8 cellular contexts compared by ENCODE assay signal in genomic region chr19:3665681-3666544, GRCh38. TPM values are rescaled to one million over a fixed set of nuclear protein-coding genes. Genes with fewer than 3 reads are reported as not detected.
DNase-seq lines count a peak whose midpoint lies in the region; ATAC-seq lines count a peak whose summit lies in the region.

No MANE protein-coding gene starts in this region.

- no peak for ATAC-seq in GM21390 (IDR thresholded peaks at IDR 0.05; ENCODE audit: unreplicated experiment)

- in situ Hi-C loops in Caki2 (cut with HindIII; ENCODE audit: low pct_unique_long_range_greater_than_20kb, low sequenced_read_pairs) = no loop called here

- peak; percentile 26 for DNase-seq in Caki2 (ENCODE audit: low read depth)
- DNase-seq in HuH-7 (ENCODE audit: low spot score) = peak; percentile 92
- DNase-seq in activated CD4-positive, alpha-beta T cell treated with anti-CD3 and anti-CD28 coated beads for 4 hours = peak; percentile 68 to 78
- DNase-seq in cerebellar cortex (ENCODE audit: low spot score) = peak; percentile 55
- DNase-seq in lung microvascular endothelial cell (ENCODE audit: low read depth in 2 of 2) = peak; percentile 42 to 64
- peak; percentile 74 for DNase-seq in stimulated activated CD8-positive, alpha-beta memory T cell treated with anti-CD3 and anti-CD28 coated beads, Interleukin-15, amount 100 ng/mL, for 24 hours (ENCODE audit: low read depth)
- DNase-seq in NCI-H1048 (lab: John Stamatoyannopoulos, UW) = no peak

RNA-seq across cellular contexts. Expression of gene PIP5K1C, which starts 34.4 kb away (rescaled TPM):
- total RNA-seq in Caki2 (2014; rRNA removed; shearing (Covaris generic); ENCODE audit: low replicate concordance) = 2.3 and 6.4 TPM in 2 replicates
- total RNA-seq in lung microvascular endothelial cell = 19.0 and 28.0 TPM in 2 replicates

RNA-seq across cellular contexts. Expression of gene CACTIN, which starts 39.3 kb away (rescaled TPM):
- total RNA-seq in Caki2 (2014; rRNA removed; shearing (Covaris generic); ENCODE audit: low replicate concordance) = 19.8 and 29.5 TPM in 2 replicates
- 15.3 and 21.6 TPM in 2 replicates for total RNA-seq in lung microvascular endothelial cell

RNA-seq across cellular contexts. Expression of gene TJP3, which starts 42.3 kb away (rescaled TPM):
- total RNA-seq in Caki2 (2014; rRNA removed; shearing (Covaris generic); ENCODE audit: low replicate concordance) = 2.7 and 5.0 TPM in 2 replicates
- not detected in 2 replicates for total RNA-seq in lung microvascular endothelial cell

RNA-seq across cellular contexts. Expression of gene TBXA2R, which starts 59.2 kb away (rescaled TPM):
- 0.98 TPM in 1 of 2 replicates, not detected in the other for total RNA-seq in Caki2 (2014; rRNA removed; shearing (Covaris generic); ENCODE audit: low replicate concordance)
- total RNA-seq in lung microvascular endothelial cell = 0.99 and 1.5 TPM in 2 replicates
